8 cellular contexts compared by ENCODE assay signal in genomic region chr19:35138305-35138799, GRCh38. TPM values are rescaled to one million over a fixed set of nuclear protein-coding genes. Genes with fewer than 3 reads are reported as not detected.
DNase-seq lines count a peak whose midpoint lies in the region; TF ChIP-seq lines count a peak whose summit lies in the region.
"Had no signal": no experiment of that assay in that cellular context is flagged by ENCODE, and none has a peak within 500 bp of the region (broad histone marks: within the 10 kb centered on the region; RNA-seq: fewer than 3 reads in every experiment).

No MANE protein-coding gene starts in this region.

- H3K36me3 Mint-ChIP-seq in activated naive CD8-positive, alpha-beta T cell treated with anti-CD3 and anti-CD28 coated beads for 36 hours = no peaks in the 10 kb centered on the region

- intact Hi-C loops in ascending aorta (cut with DNase I) = loop anchor here (2.0 kb wide), 1 partner anchor 140 kb away; no protein-coding TSS in a partner anchor

- no peaks in the 10 kb centered on the region for H3K27me3 Mint-ChIP-seq in activated naive CD8-positive, alpha-beta T cell treated with anti-CD3 and anti-CD28 coated beads for 36 hours

- H3K9me3 ChIP-seq in ascending aorta = no peaks in the 10 kb centered on the region

- H3K27ac ChIP-seq in ascending aorta (peak overlapping the region; percentile 94 to 96), layer of hippocampus (ENCODE audit: low read depth, low read length) (peak overlapping the region; percentile 91), skin epidermis (peak overlapping the region in 20 of 21 experiments; percentile 9 to 93 (median 70))

- peaks cover 12 to 34% of the 10 kb centered on the region in 2 donors for H3K4me1 ChIP-seq in ascending aorta

- H3K27ac Mint-ChIP-seq in activated naive CD8-positive, alpha-beta T cell treated with anti-CD3 and anti-CD28 coated beads for 36 hours = no peak overlapping the region

- H3K36me3 ChIP-seq in ascending aorta = no peaks in the 10 kb centered on the region

- H3K4me3 ChIP-seq in ascending aorta (peak overlapping the region; percentile 52 to 66), skin epidermis (peak overlapping the region in 2 of 7 experiments; percentile 17 to 34)

- no peaks in the 10 kb centered on the region for H3K27me3 ChIP-seq in ascending aorta
- H3K27me3 ChIP-seq in layer of hippocampus (ENCODE audit: control insufficient read depth, insufficient read depth, low read length) = no peaks in the 10 kb centered on the region

- no peak overlapping the region for H3K4me3 Mint-ChIP-seq in activated naive CD8-positive, alpha-beta T cell treated with anti-CD3 and anti-CD28 coated beads for 36 hours

- TF ChIP-seq CTCF in ascending aorta (IDR thresholded peaks at IDR 0.05) = no peak

- H3K4me1 Mint-ChIP-seq in activated naive CD8-positive, alpha-beta T cell treated with anti-CD3 and anti-CD28 coated beads for 36 hours = peaks cover 16% of the 10 kb centered on the region

- H3K9me3 Mint-ChIP-seq in activated naive CD8-positive, alpha-beta T cell treated with anti-CD3 and anti-CD28 coated beads for 36 hours = no peaks in the 10 kb centered on the region

- DNase-seq in ascending aorta (ENCODE audit: low spot score in 2 of 2) (no peak), dedifferentiated amniotic fluid mesenchymal stem cell (ENCODE audit: extremely low spot score) (no peak), SKM-1 treated with dmso at 0.1 percent for 144 hours (lab: John Stamatoyannopoulos, UW; ENCODE audit: unreplicated experiment) (no peak)
- DNase-seq in activated naive CD8-positive, alpha-beta T cell treated with anti-CD3 and anti-CD28 coated beads for 36 hours = no peak
- DNase-seq: stimulated activated naive CD4-positive, alpha-beta T cell had no signal

RNA-seq across cellular contexts. Expression of gene FXYD1, which starts 0.3 kb away (rescaled TPM):
- total RNA-seq in ascending aorta = 34.8 TPM
- total RNA-seq in activated naive CD8-positive, alpha-beta T cell treated with anti-CD3 and anti-CD28 coated beads for 36 hours = 1 to 10 TPM; 1.1 TPM

RNA-seq across cellular contexts. Expression of gene LGI4, which starts 3.5 kb away (rescaled TPM):
- 59.3 TPM for total RNA-seq in ascending aorta
- total RNA-seq in activated naive CD8-positive, alpha-beta T cell treated with anti-CD3 and anti-CD28 coated beads for 36 hours = not detected

RNA-seq across cellular contexts. Expression of gene FXYD7, which starts 4.7 kb away (rescaled TPM):
- not detected for total RNA-seq in ascending aorta
- under 1 TPM; 0.54 to 0.62 TPM for total RNA-seq in activated naive CD8-positive, alpha-beta T cell treated with anti-CD3 and anti-CD28 coated beads for 36 hours

RNA-seq across cellular contexts. Expression of gene FXYD5, which starts 16.2 kb away (rescaled TPM):
- total RNA-seq in ascending aorta = 138 TPM
- 100 to 1,000 TPM; 272 to 275 TPM for total RNA-seq in activated naive CD8-positive, alpha-beta T cell treated with anti-CD3 and anti-CD28 coated beads for 36 hours

RNA-seq across cellular contexts. Expression of gene FXYD3, which starts 22.7 kb away (rescaled TPM):
- total RNA-seq in ascending aorta = not detected
- total RNA-seq in activated naive CD8-positive, alpha-beta T cell treated with anti-CD3 and anti-CD28 coated beads for 36 hours = not detected
- total RNA-seq: T-helper 2 cell treated with Interferon-gamma antibody and Interleukin-4, amounts not matched to agents 100 ng/mL and 5 ng/mL, for 36 hours had no signal

Comparison
In these comparisons a context has a peak if more than half of its experiments do, and no peak if none do; other contexts are left out.
1. RNA of gene FXYD1, which starts 0.3 kb away (total RNA-seq): 34.8 TPM in ascending aorta (single experiment); 1.1 TPM in activated naive CD8-positive, alpha-beta T cell treated with anti-CD3 and anti-CD28 coated beads for 36 hours; every median in the first group is over 10 times any median in the second.
2. RNA of gene LGI4, which starts 3.5 kb away (total RNA-seq): 59.3 TPM in ascending aorta (single experiment); not detected in activated naive CD8-positive, alpha-beta T cell treated with anti-CD3 and anti-CD28 coated beads for 36 hours; every median in the first group is over 10 times any median in the second.
3. Peak in every context shown above with its lines, with median percentiles within 50 percentile points of each other: H3K27ac ChIP-seq.